8 cellular contexts compared by ENCODE assay signal in the genomic region with DNA sequence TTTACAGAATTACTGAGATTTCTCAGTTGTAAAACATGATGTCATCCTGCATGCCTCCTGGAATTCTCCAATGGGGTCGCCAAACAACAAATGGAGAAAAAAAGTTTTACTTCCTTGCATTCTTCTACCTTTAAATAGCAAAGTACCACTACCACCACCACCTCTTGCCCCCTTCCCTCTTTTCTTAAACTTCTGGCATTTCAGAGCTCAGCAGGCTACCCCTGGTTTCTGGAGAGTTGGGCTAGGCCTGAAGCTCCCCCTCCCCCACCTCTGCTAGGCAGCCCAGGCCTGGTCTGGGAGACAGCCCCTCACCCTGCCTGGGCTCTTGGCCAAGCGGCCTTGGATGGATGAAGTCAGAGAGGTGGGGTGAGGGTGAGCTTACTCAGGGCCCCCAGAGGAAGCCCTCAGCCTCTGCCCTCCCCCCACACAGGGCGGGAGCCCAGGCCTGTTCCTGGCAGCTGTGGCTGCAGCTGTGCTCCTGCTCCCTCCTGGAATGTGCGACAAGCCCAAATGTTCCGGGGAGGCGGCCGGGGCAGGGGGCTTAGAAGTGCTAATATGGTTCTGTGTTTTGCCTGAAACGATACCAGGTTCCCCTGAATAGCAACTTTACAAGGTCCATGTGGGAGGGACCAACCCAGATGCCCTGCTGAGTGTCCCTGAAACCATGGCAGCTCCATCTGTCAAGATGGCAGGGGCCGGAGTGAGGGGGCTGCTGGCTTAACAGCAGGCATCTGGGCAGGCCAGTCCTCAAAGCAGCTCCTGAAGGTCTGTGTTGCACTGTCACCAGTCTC. TPM values are rescaled to one million over a fixed set of nuclear protein-coding genes. Genes with fewer than 3 reads are reported as not detected.
DNase-seq lines count a peak whose midpoint lies in the region; ATAC-seq and TF ChIP-seq lines count a peak whose summit lies in the region.
"Had no signal": no experiment of that assay in that cellular context is flagged by ENCODE, and none has a peak within 500 bp of the region (broad histone marks: within the 10 kb centered on the region; RNA-seq: fewer than 3 reads in every experiment).

No MANE protein-coding gene starts in this region.

- H3K9me3 ChIP-seq in duodenal mucosa (ENCODE audit: control insufficient read depth in 1 of 2, low read length in 2 of 2) (no peaks in the 10 kb centered on the region), lung (ENCODE audit: control insufficient read depth in 2 of 2, insufficient read depth in 1 of 2, low read length in 1 of 2) (no peaks in the 10 kb centered on the region), tibial artery (no peaks in the 10 kb centered on the region)

- intact Hi-C loops in tibial artery (cut with DNase I; ENCODE audit: low total_unique reads) = loop anchor here (10.0 kb wide), 1 partner anchor 128 kb away; the partner anchor contains the start of gene RECK

- H3K36me3 ChIP-seq in duodenal mucosa (ENCODE audit: control insufficient read depth in 1 of 2, insufficient read depth in 2 of 2, low read length in 2 of 2) (peaks cover 0 to 2% of the 10 kb centered on the region in 2 donors), lung (ENCODE audit: control insufficient read depth in 2 of 2, insufficient read depth in 2 of 2, low read length in 2 of 2) (no peaks in the 10 kb centered on the region), tibial artery (no peaks in the 10 kb centered on the region)

- DNase-seq in M059J (ENCODE audit: low read depth) (peak; percentile 65), lung (ENCODE audit: low spot score) (no peak), tibial artery (peak; percentile 52 to 86), middle frontal gyrus (ENCODE audit: extremely low spot score, low spot score) (no peak)
- DNase-seq in activated naive CD4-positive, alpha-beta T cell (lab: John Stamatoyannopoulos, UW) = no peak
- no peak for DNase-seq in stimulated activated CD4-positive, alpha-beta T cell treated with anti-CD3 and anti-CD28 coated beads, Interleukin-2, amount 100 ng/mL, for 48 hours
- DNase-seq: stimulated activated CD4-positive, alpha-beta T cell treated with anti-CD3 and anti-CD28 coated beads, Interleukin-15, amount 100 ng/mL, for 24 hours had no signal

- peak overlapping the region; percentile 39 for H3K27ac ChIP-seq in duodenal mucosa (ENCODE audit: low read depth, low read length)
- H3K27ac ChIP-seq in lung (ENCODE audit: low read depth in 1 of 2, low read length in 1 of 2) = peak overlapping the region; percentile 21 to 26
- peak overlapping the region; percentile 71 to 77 for H3K27ac ChIP-seq in tibial artery

- ATAC-seq in lung (ENCODE audit: insufficient read depth, low FRiP score) = no peak

- H3K27me3 ChIP-seq in duodenal mucosa (ENCODE audit: control insufficient read depth in 1 of 2, insufficient read depth in 2 of 2, low read length in 2 of 2) = no peaks in the 10 kb centered on the region
- H3K27me3 ChIP-seq in lung (ENCODE audit: control insufficient read depth, insufficient read depth) = no peaks in the 10 kb centered on the region
- no peaks in the 10 kb centered on the region for H3K27me3 ChIP-seq in tibial artery

- TF ChIP-seq CTCF in lung (IDR thresholded peaks at IDR 0.05; ENCODE audit: control extremely low read depth, extremely low read depth) = no peak
- no peak for TF ChIP-seq CTCF in tibial artery (IDR thresholded peaks at IDR 0.05)

- H3K4me1 ChIP-seq in duodenal mucosa (ENCODE audit: control insufficient read depth in 1 of 2, insufficient read depth in 2 of 2, low read length in 2 of 2) = peaks cover 0 to 3% of the 10 kb centered on the region in 2 donors
- H3K4me1 ChIP-seq in lung (ENCODE audit: control insufficient read depth in 2 of 2, insufficient read depth in 2 of 2, low read length in 2 of 2) = peaks cover 0 to 2% of the 10 kb centered on the region in 2 donors
- peaks cover 4 to 73% (median 52%) of the 10 kb centered on the region in 4 donors for H3K4me1 ChIP-seq in tibial artery

- 44 to 56% methylated on average over 8 to 9 of the region's 9 CpGs for WGBS in lung, 2 donors

- H3K9ac ChIP-seq in duodenal mucosa (ENCODE audit: low read depth in 1 of 2, low read length in 2 of 2) = no peak overlapping the region

- no peak overlapping the region for H3K4me3 ChIP-seq in duodenal mucosa (ENCODE audit: low read depth in 1 of 2, low read length in 2 of 2)
- no peak overlapping the region for H3K4me3 ChIP-seq in lung
- no peak overlapping the region for H3K4me3 ChIP-seq in tibial artery

RNA-seq across cellular contexts. Expression of gene CCIN, which starts 5.9 kb away (rescaled TPM):
- 0.42 TPM in 1 of 2 replicates, not detected in the other for total RNA-seq in M059J (2014; rRNA removed; shearing (Covaris generic))
- total RNA-seq in lung = under 1 TPM in 1 of 2 donors, not detected in 1; 0.89 TPM
- polyA plus RNA-seq in lung = under 1 TPM; 0.12 to 0.15 TPM

RNA-seq across cellular contexts. Expression of gene GLIPR2, which starts 26.7 kb away (rescaled TPM):
- 6.7 and 10.1 TPM in 2 replicates for total RNA-seq in M059J (2014; rRNA removed; shearing (Covaris generic))
- 100 to 1,000 TPM in 1 of 2 donors, 10 to 100 TPM in 1; 17.4 to 112 TPM for total RNA-seq in lung
- 10 to 100 TPM; 61.6 to 90.0 TPM for polyA plus RNA-seq in lung

RNA-seq across cellular contexts. Expression of gene CLTA, which starts 27.5 kb away (rescaled TPM):
- total RNA-seq in M059J (2014; rRNA removed; shearing (Covaris generic)) = 432 and 496 TPM in 2 replicates
- total RNA-seq in lung = 100 to 1,000 TPM; 143 to 195 TPM
- polyA plus RNA-seq in lung = 100 to 1,000 TPM; 145 to 269 TPM

Comparison
In these comparisons a context has a peak if more than half of its experiments do, and no peak if none do; other contexts are left out.
1. DNase-seq: peak in M059J (single experiment) and tibial artery (2 of 2); none in lung (single experiment), middle frontal gyrus (single experiment), activated naive CD4-positive, alpha-beta T cell (0 of 4) and stimulated activated CD4-positive, alpha-beta T cell treated with anti-CD3 and anti-CD28 coated beads, Interleukin-2, amount 100 ng/mL, for 48 hours (0 of 2).
2. H3K27ac ChIP-seq: peak in every context shown above with its lines; median percentile 74 in tibial artery; 39 in duodenal mucosa; 24 in lung.